ENCODE assay signal across 1 cellular context in the genomic region with DNA sequence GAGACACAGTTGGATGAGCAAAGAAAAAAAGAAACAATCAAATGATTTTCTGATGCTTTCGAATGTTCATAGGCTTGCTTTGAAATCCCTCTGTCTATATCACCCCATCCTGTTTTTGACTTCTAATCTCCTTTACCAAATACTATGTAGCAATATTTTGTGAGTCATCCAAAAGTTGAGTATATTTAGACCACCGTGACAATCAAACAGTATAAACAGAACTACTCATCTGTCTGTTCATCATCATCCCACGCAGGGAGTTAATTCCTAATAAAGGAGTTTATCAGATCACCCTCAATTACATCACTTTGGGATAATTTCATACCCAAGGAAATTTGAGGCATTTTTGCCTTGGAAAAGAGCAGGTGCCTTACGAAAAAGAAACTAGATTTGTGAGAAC.
TF ChIP-seq lines count a peak whose summit lies in the region.

No MANE protein-coding gene starts in this region.

TF ChIP-seq in SK-N-SH, 30 proteins besides CTCF, POLR2A, EP300 and RAD21 (continued from another document):
- TF ChIP-seq, protein P1, sequence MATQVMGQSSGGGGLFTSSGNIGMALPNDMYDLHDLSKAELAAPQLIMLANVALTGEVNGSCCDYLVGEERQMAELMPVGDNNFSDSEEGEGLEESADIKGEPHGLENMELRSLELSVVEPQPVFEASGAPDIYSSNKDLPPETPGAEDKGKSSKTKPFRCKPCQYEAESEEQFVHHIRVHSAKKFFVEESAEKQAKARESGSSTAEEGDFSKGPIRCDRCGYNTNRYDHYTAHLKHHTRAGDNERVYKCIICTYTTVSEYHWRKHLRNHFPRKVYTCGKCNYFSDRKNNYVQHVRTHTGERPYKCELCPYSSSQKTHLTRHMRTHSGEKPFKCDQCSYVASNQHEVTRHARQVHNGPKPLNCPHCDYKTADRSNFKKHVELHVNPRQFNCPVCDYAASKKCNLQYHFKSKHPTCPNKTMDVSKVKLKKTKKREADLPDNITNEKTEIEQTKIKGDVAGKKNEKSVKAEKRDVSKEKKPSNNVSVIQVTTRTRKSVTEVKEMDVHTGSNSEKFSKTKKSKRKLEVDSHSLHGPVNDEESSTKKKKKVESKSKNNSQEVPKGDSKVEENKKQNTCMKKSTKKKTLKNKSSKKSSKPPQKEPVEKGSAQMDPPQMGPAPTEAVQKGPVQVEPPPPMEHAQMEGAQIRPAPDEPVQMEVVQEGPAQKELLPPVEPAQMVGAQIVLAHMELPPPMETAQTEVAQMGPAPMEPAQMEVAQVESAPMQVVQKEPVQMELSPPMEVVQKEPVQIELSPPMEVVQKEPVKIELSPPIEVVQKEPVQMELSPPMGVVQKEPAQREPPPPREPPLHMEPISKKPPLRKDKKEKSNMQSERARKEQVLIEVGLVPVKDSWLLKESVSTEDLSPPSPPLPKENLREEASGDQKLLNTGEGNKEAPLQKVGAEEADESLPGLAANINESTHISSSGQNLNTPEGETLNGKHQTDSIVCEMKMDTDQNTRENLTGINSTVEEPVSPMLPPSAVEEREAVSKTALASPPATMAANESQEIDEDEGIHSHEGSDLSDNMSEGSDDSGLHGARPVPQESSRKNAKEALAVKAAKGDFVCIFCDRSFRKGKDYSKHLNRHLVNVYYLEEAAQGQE (IDR thresholded peaks at IDR 0.05; ENCODE audit: low read depth, low read length), result no peak
- TF ChIP-seq FOSL2 (IDR thresholded peaks at IDR 0.05; ENCODE audit: borderline replicate concordance, low read depth) (peak; percentile 69), TCF12 (IDR thresholded peaks at IDR 0.05) (peak; percentile 78), YY1 (IDR thresholded peaks at IDR 0.05; ENCODE audit: low read depth) (no peak), SIN3A (IDR thresholded peaks at IDR 0.05; ENCODE audit: borderline replicate concordance, low read depth, low read length) (no peak), EZH2phosphoT487 (IDR thresholded peaks at IDR 0.05; ENCODE audit: borderline replicate concordance, low read depth) (no peak), NFIC (IDR thresholded peaks at IDR 0.05; ENCODE audit: borderline replicate concordance) (0 out of 2 replicates have a peak, but pooled peaks have one; percentile 18), TAF1 (IDR thresholded peaks at IDR 0.05; ENCODE audit: borderline replicate concordance, low read depth, low read length) (no peak)
- TF ChIP-seq, protein P2, sequence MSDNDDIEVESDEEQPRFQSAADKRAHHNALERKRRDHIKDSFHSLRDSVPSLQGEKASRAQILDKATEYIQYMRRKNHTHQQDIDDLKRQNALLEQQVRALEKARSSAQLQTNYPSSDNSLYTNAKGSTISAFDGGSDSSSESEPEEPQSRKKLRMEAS (IDR thresholded peaks at IDR 0.05; ENCODE audit: low read depth), result no peak
- TF ChIP-seq, protein P3, sequence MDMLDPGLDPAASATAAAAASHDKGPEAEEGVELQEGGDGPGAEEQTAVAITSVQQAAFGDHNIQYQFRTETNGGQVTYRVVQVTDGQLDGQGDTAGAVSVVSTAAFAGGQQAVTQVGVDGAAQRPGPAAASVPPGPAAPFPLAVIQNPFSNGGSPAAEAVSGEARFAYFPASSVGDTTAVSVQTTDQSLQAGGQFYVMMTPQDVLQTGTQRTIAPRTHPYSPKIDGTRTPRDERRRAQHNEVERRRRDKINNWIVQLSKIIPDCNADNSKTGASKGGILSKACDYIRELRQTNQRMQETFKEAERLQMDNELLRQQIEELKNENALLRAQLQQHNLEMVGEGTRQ (IDR thresholded peaks at IDR 0.05; ENCODE audit: borderline replicate concordance, low read depth, low read length), result no peak
